In the genomic region with DNA sequence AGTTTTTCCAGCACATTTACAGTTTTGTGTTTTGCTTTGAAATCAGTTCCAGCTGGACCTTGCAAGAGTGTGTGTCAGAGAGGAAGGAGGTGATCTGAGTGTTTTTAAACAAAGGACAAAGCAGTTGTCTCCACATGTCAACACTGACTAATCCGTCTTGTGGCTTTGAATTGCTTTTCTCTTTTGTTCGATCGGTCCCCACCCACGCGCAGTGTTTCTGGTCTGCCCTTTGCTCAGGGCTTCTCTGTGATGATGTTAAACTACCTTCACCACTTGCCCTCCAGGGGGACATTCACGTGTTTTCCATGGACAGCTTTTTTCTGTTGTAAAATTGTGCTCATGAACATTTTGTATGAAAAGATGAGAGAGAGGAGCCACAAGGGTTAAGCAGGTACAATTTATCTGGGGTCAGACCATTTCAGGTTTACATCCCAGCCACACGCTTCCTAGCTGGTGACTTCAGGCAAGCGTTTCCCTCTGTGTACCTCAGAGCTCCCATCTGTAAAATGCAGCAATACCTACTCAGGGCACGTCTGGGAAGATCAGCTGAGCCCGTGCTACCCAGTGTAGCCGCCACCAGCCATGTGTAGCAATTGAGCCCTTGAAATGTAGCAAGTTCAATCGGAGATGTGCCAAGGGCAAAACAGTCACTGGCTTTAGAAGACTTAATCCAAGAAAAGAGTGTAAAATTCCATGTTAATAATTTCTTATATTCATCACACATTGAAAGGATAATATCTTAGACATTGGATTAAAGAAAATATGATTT, we compare ENCODE assay signal across 8 cellular contexts. TPM values are rescaled to one million over a fixed set of nuclear protein-coding genes. Genes with fewer than 3 reads are reported as not detected.
A peak's percentile ranks its signal among the peaks of the same experiment; 100 is the strongest.
DNase-seq lines count a peak whose midpoint lies in the region; ATAC-seq and TF ChIP-seq lines count a peak whose summit lies in the region.

No MANE protein-coding gene starts in this region.

- H3K27ac ChIP-seq in brain microvascular endothelial cell, result peak overlapping the region; percentile 48

- H3K9me3 ChIP-seq in mucosa of descending colon, result no peaks in the 10 kb centered on the region

- CTCF ChIA-PET in AG04449 (lab: Yijun Ruan, JAX), result interaction anchor here (1.4 to 4.4 kb wide), 4 partner anchors 15 to 161 kb away, joined by 3 to 33 read pairs (median 6); partner anchors contain the start of gene PLA2G4C

- POLR2A ChIA-PET in AG04449 (lab: Yijun Ruan, JAX), result no interaction called here

- DNase-seq in AG04449 (ENCODE audit: low read depth, low spot score), result no peak
- DNase-seq in HFF-Myc (ENCODE audit: extremely low read depth, low read depth), result peak; percentile 72
- peak; percentile 67 for DNase-seq in brain microvascular endothelial cell
- no peak for DNase-seq in mucosa of descending colon
- no peak for DNase-seq in cortex of kidney (lab: John Stamatoyannopoulos, UW)

- H3K4me1 ChIP-seq in mucosa of descending colon (ENCODE audit: low read depth), result no peaks in the 10 kb centered on the region

- ATAC-seq in mucosa of descending colon (peak; percentile 55), GM21529 (IDR thresholded peaks at IDR 0.05; ENCODE audit: unreplicated experiment) (no peak), GM18867 (IDR thresholded peaks at IDR 0.05; ENCODE audit: unreplicated experiment) (no peak), GM21576 (IDR thresholded peaks at IDR 0.05; ENCODE audit: unreplicated experiment) (no peak)

- in situ Hi-C loops in brain microvascular endothelial cell (cut with HindIII; ENCODE audit: low pct_ligation_motif_present, low sequenced_read_pairs), result no loop called here

- H3K27me3 ChIP-seq in brain microvascular endothelial cell (replicated peaks), result no peaks in the 10 kb centered on the region

- intact Hi-C loops in mucosa of descending colon (cut with DNase I, micrococcal nuclease), result no loop called here

- no peak overlapping the region for H3K4me3 ChIP-seq in AG04449 (ENCODE audit: low read depth, low read length)
- no peak overlapping the region for H3K4me3 ChIP-seq in HFF-Myc (replicated peaks; ENCODE audit: low read depth, low read length)
- H3K4me3 ChIP-seq in brain microvascular endothelial cell (ENCODE audit: low read depth, low read length), result no peak overlapping the region
- no peak overlapping the region for H3K4me3 ChIP-seq in mucosa of descending colon

- TF ChIP-seq CTCF in AG04449 (IDR thresholded peaks at IDR 0.05; ENCODE audit: insufficient read depth, low read length, missing control alignments), result peak; percentile 5
- TF ChIP-seq CTCF in HFF-Myc (IDR thresholded peaks at IDR 0.05; ENCODE audit: low read depth, low read length, missing control alignments), result peak; percentile 25
- TF ChIP-seq CTCF in brain microvascular endothelial cell (IDR thresholded peaks at IDR 0.05; ENCODE audit: low read depth, low read length, missing control alignments), result peak; percentile 63
- no peak for TF ChIP-seq CTCF in mucosa of descending colon (IDR thresholded peaks at IDR 0.05)

- H3K36me3 ChIP-seq in brain microvascular endothelial cell (replicated peaks) (no peaks in the 10 kb centered on the region), mucosa of descending colon (ENCODE audit: low read depth) (no peaks in the 10 kb centered on the region)

RNA-seq across cellular contexts. Expression of gene PLA2G4C, which starts 13.5 kb away (rescaled TPM):
- 10 to 100 TPM in 1 of 3 donors, 1 to 10 TPM in 2; 5.0 to 13.1 (median 7.8) TPM for total RNA-seq in mucosa of descending colon

RNA-seq across cellular contexts. Expression of gene LIG1, which starts 46.1 kb away (rescaled TPM):
- total RNA-seq in mucosa of descending colon, result 10 to 100 TPM; 16.0 to 42.7 (median 29.6) TPM

RNA-seq across cellular contexts. Expression of gene ZSWIM9, which starts 46.4 kb away (rescaled TPM):
- total RNA-seq in mucosa of descending colon, result 10 to 100 TPM in 1 of 3 donors, 1 to 10 TPM in 2; 6.0 to 12.9 (median 8.7) TPM

Comparison
In these comparisons a context has a peak if more than half of its experiments do, and no peak if none do; other contexts are left out.
1. DNase-seq: peak in HFF-Myc (single experiment) and brain microvascular endothelial cell (single experiment); none in AG04449 (single experiment), mucosa of descending colon (0 of 3) and cortex of kidney (single experiment).